In genomic region chr9:34123682-34124081, GRCh38 we compare ENCODE assay signal across 8 cellular contexts. TPM values are rescaled to one million over a fixed set of nuclear protein-coding genes. Genes with fewer than 3 reads are reported as not detected.
DNase-seq lines count a peak whose midpoint lies in the region; ATAC-seq, FAIRE-seq and TF ChIP-seq lines count a peak whose summit lies in the region.

No MANE protein-coding gene starts in this region.

- H3K9me3 ChIP-seq in A549 (no peaks in the 10 kb centered on the region), BE2C (no peaks in the 10 kb centered on the region)

- DNase-seq in A549 (ENCODE audit: low read depth in 1 of 2, low spot score in 1 of 2) (no peak), OCI-M1 (lab: John Stamatoyannopoulos, UW) (peak; percentile 78), germinal center (ENCODE audit: low spot score) (peak; percentile 73), progenitor cell of endocrine pancreas (ENCODE audit: low spot score, unreplicated experiment) (no peak), NCI-H1436 treated with DMSO at 0.1 percent for 48 hours (lab: John Stamatoyannopoulos, UW) (no peak), BE2C (no peak), COR-L47 (lab: John Stamatoyannopoulos, UW) (no peak)

- no peaks in the 10 kb centered on the region for H3K9me3 Mint-ChIP-seq in progenitor cell of endocrine pancreas (ENCODE audit: low read depth)

- H3K4me1 Mint-ChIP-seq in progenitor cell of endocrine pancreas (ENCODE audit: low read depth): peaks cover 27% of the 10 kb centered on the region

- no peak for FAIRE-seq in A549 (lab: Jason Lieb, UNC)

- POLR2A ChIA-PET in A549 (lab: Yijun Ruan, JAX): no interaction called here

- TF ChIP-seq EP300 in A549 (IDR thresholded peaks at IDR 0.05): no peak

- peak overlapping the region; percentile 93 for H3K4me2 ChIP-seq in A549

- ATAC-seq in A549 (no peak), GM19372 (IDR thresholded peaks at IDR 0.05; ENCODE audit: low read depth, unreplicated experiment) (peak; percentile 36)

- CTCF ChIA-PET in A549 (lab: Yijun Ruan, JAX): interaction anchor here (0.6 to 1.4 kb wide), 4 partner anchors 22 to 69 kb away, joined by 3 to 6 read pairs (median 4); no protein-coding TSS in a partner anchor

- TF ChIP-seq POLR2A in A549 (IDR thresholded peaks at IDR 0.05; ENCODE audit: low read length): no peak

- no peak for TF ChIP-seq RAD21 in A549 (conservative IDR thresholded peaks at IDR 0.05 in 1 of 2, IDR thresholded peaks at IDR 0.05 in 1 of 2)

- no peak overlapping the region for H3K27ac Mint-ChIP-seq in progenitor cell of endocrine pancreas

- H3K4me3 ChIP-seq in A549: no peak overlapping the region
- H3K4me3 ChIP-seq in BE2C (ENCODE audit: low read depth, low read length): no peak overlapping the region

- no peak overlapping the region for H3K27ac ChIP-seq in A549

- H3K27me3 Mint-ChIP-seq in progenitor cell of endocrine pancreas: no peaks in the 10 kb centered on the region

- H3K36me3 Mint-ChIP-seq in progenitor cell of endocrine pancreas (ENCODE audit: insufficient read depth): peaks cover 18% of the 10 kb centered on the region

- TF ChIP-seq CTCF in A549 (IDR thresholded peaks at IDR 0.05) (no peak), progenitor cell of endocrine pancreas (IDR thresholded peaks at IDR 0.05; ENCODE audit: unreplicated experiment) (no peak), BE2C (IDR thresholded peaks at IDR 0.05; ENCODE audit: low read depth, low read length) (no peak)

- H3K4me1 ChIP-seq in A549 (peaks cover 27% of the 10 kb centered on the region), BE2C (peaks cover 10% of the 10 kb centered on the region)

- 77% methylated on average over 6 of the region's 6 CpGs for WGBS in A549 (ENCODE audit: missing lambda C conversion rate)

- H3K4me3 Mint-ChIP-seq in progenitor cell of endocrine pancreas (ENCODE audit: low read depth): no peak overlapping the region

- H3K36me3 ChIP-seq in BE2C: peaks cover 48% of the 10 kb centered on the region

- H3K27me3 ChIP-seq in BE2C: no peaks in the 10 kb centered on the region

TF ChIP-seq in A549, 52 proteins besides CTCF, POLR2A, EP300 and RAD21:
- no peak for TF ChIP-seq ATOH8 (CRISPR knock-in tag; IDR thresholded peaks at IDR 0.05; ENCODE audit: low read depth)
- TF ChIP-seq CBX2 (IDR thresholded peaks at IDR 0.05; ENCODE audit: borderline replicate concordance, low read depth): no peak
- TF ChIP-seq FOXS1 (CRISPR knock-in tag; IDR thresholded peaks at IDR 0.05): no peak
- TF ChIP-seq ESRRA (IDR thresholded peaks at IDR 0.05; ENCODE audit: borderline replicate concordance, low read length): no peak
- TF ChIP-seq TP53 (CRISPR knock-in tag; IDR thresholded peaks at IDR 0.05): no peak
- no peak for TF ChIP-seq BCL3 (IDR thresholded peaks at IDR 0.05)
- no peak for TF ChIP-seq MAX (IDR thresholded peaks at IDR 0.05)
- no peak for TF ChIP-seq ZSCAN20 (CRISPR knock-in tag; IDR thresholded peaks at IDR 0.05)
- no peak for TF ChIP-seq POLR2AphosphoS2 (conservative IDR thresholded peaks at IDR 0.05; ENCODE audit: low read length)
- TF ChIP-seq SMC3 (IDR thresholded peaks at IDR 0.05): no peak
- TF ChIP-seq MYC (IDR thresholded peaks at IDR 0.05; ENCODE audit: borderline replicate concordance, low read length): no peak
- TF ChIP-seq CHD2 (IDR thresholded peaks at IDR 0.05; ENCODE audit: low read length, partially characterized antibody): no peak
- TF ChIP-seq GATA3 (IDR thresholded peaks at IDR 0.05; ENCODE audit: borderline replicate concordance): no peak
- no peak for TF ChIP-seq KDM1A (IDR thresholded peaks at IDR 0.05; ENCODE audit: low read depth)

RNA-seq across cellular contexts. Expression of gene DCAF12, which starts 2.8 kb away (rescaled TPM):
- 56.5 and 73.6 TPM in 2 replicates for polyA plus RNA-seq in A549 (2011; rRNA removed)
- 18.9 and 26.1 TPM in 2 replicates for polyA plus RNA-seq in A549 (2012; cell fraction: cytosol; rRNA removed)
- 8.9 and 18.9 TPM in 2 replicates for polyA plus RNA-seq in A549 (2012; cell fraction: nucleus; rRNA removed)
- polyA plus RNA-seq in A549 (2017; fragmentation: RNase III; extraction: RNeasy Plus Mini Kit Qiagen cat#74134 plus additional on column Dnase treatment): 24.8 to 28.5 TPM (median 26.7 TPM) in 3 replicates
- polyA minus RNA-seq in A549 (2011; rRNA and poly(A)+ RNA removed): 70.0 and 85.1 TPM in 2 replicates
- 48.7 and 50.4 TPM in 2 replicates for total RNA-seq in progenitor cell of endocrine pancreas
- 21.9 TPM for polyA plus RNA-seq in BE2C (2012; ENCODE audit: insufficient read depth, insufficient read length, low read depth)

RNA-seq across cellular contexts. Expression of gene UBAP1, which starts 55.2 kb away (rescaled TPM):
- 73.1 and 86.7 TPM in 2 replicates for polyA plus RNA-seq in A549 (2011; rRNA removed)
- polyA plus RNA-seq in A549 (2012; cell fraction: cytosol; rRNA removed): 23.7 and 31.6 TPM in 2 replicates
- 14.2 and 22.1 TPM in 2 replicates for polyA plus RNA-seq in A549 (2012; cell fraction: nucleus; rRNA removed)
- polyA plus RNA-seq in A549 (2017; fragmentation: RNase III; extraction: RNeasy Plus Mini Kit Qiagen cat#74134 plus additional on column Dnase treatment): 33.5 to 40.1 TPM (median 38.5 TPM) in 3 replicates
- 73.0 and 84.8 TPM in 2 replicates for polyA minus RNA-seq in A549 (2011; rRNA and poly(A)+ RNA removed)
- total RNA-seq in progenitor cell of endocrine pancreas: 45.6 and 47.6 TPM in 2 replicates
- polyA plus RNA-seq in BE2C (2012; ENCODE audit: insufficient read depth, insufficient read length, low read depth): 40.0 TPM

Comparison
In these comparisons a context has a peak if more than half of its experiments do, and no peak if none do; other contexts are left out.
1. DNase-seq: peak in OCI-M1 (single experiment) and germinal center (single experiment); none in A549 (0 of 2), progenitor cell of endocrine pancreas (single experiment), NCI-H1436 treated with DMSO at 0.1 percent for 48 hours (single experiment), BE2C (single experiment) and COR-L47 (single experiment).